Comparison of ENCODE assay signal across 12 cellular contexts in genomic region chr7:31408120-31408729, GRCh38.
DNase-seq lines count a peak whose midpoint lies in the region; ATAC-seq, FAIRE-seq and TF ChIP-seq lines count a peak whose summit lies in the region.
"Had no signal": no experiment of that assay in that cellular context is flagged by ENCODE, and none has a peak within 500 bp of the region (broad histone marks: within the 10 kb centered on the region; RNA-seq: fewer than 3 reads in every experiment).

No MANE protein-coding gene starts in this region.

- FAIRE-seq in astrocyte (lab: Jason Lieb, UNC) = no peak
- FAIRE-seq: GM18507 had no signal

- H3K36me3 Mint-ChIP-seq in astrocyte (ENCODE audit: low read depth, unreplicated experiment) = no peaks in the 10 kb centered on the region
- H3K36me3 Mint-ChIP-seq: activated naive CD8-positive, alpha-beta T cell had no signal

- peak; percentile 14 for DNase-seq in AG08396 (ENCODE audit: low spot score)
- peak; percentile 83 for DNase-seq in HPDE6-E6E7 (ENCODE audit: extremely low spot score)
- peak; percentile 83 for DNase-seq in astrocyte (ENCODE audit: low read depth)
- DNase-seq in kidney glomerular epithelial cell (lab: John Stamatoyannopoulos, UW) = peak; percentile 86
- DNase-seq in NCI-H1417 treated with DMSO at 0.1 percent for 48 hours (lab: John Stamatoyannopoulos, UW) = no peak
- no peak for DNase-seq in epidermal melanocyte (ENCODE audit: insufficient read length, low spot score)
- DNase-seq: activated CD4-positive, alpha-beta T cell treated with anti-CD3 and anti-CD28 coated beads for 4 hours; erythroblast had no signal

- H3K9me3 ChIP-seq in astrocyte (ENCODE audit: insufficient read depth, low read depth, low read length) = no peaks in the 10 kb centered on the region

- H3K9me3 Mint-ChIP-seq in astrocyte (ENCODE audit: unreplicated experiment) = no peaks in the 10 kb centered on the region

- H3K27ac ChIP-seq in astrocyte (ENCODE audit: low read depth, low read length) = no peak overlapping the region

- H3K4me2 ChIP-seq in astrocyte (ENCODE audit: low read length) = peak overlapping the region; percentile 4

- peaks cover 23% of the 10 kb centered on the region for H3K4me1 Mint-ChIP-seq in astrocyte (ENCODE audit: low read depth, unreplicated experiment)

- no peak for ATAC-seq in GM21390 (IDR thresholded peaks at IDR 0.05; ENCODE audit: unreplicated experiment)
- no peak for ATAC-seq in HG03025 (IDR thresholded peaks at IDR 0.05; ENCODE audit: low FRiP score, unreplicated experiment)

- no peaks in the 10 kb centered on the region for H3K27me3 Mint-ChIP-seq in astrocyte (ENCODE audit: low read depth, unreplicated experiment)

- no peaks in the 10 kb centered on the region for H4K20me1 ChIP-seq in astrocyte (ENCODE audit: insufficient read depth, low read length)

- no peak overlapping the region for H3K9ac ChIP-seq in astrocyte (ENCODE audit: low read length)

- no peak overlapping the region for H3K4me3 Mint-ChIP-seq in astrocyte (ENCODE audit: unreplicated experiment)
- H3K4me3 Mint-ChIP-seq: activated naive CD8-positive, alpha-beta T cell had no signal

- peak overlapping the region; percentile 71 for H3K27ac Mint-ChIP-seq in astrocyte (ENCODE audit: unreplicated experiment)
- H3K27ac Mint-ChIP-seq: activated naive CD8-positive, alpha-beta T cell had no signal

- no peak overlapping the region for H3K4me3 ChIP-seq in astrocyte (ENCODE audit: insufficient read depth, low read depth, low read length)

- no peaks in the 10 kb centered on the region for H3K27me3 ChIP-seq in astrocyte (ENCODE audit: insufficient read depth, low read length)

- TF ChIP-seq CTCF in astrocyte (IDR thresholded peaks at IDR 0.05; ENCODE audit: insufficient read depth, low read depth, low read length) = no peak

- H2AFZ ChIP-seq in astrocyte (ENCODE audit: low read depth, low read length) = no peak overlapping the region

- H3K79me2 ChIP-seq in astrocyte (ENCODE audit: insufficient read depth, low read length) = no peaks in the 10 kb centered on the region

- no peaks in the 10 kb centered on the region for H3K36me3 ChIP-seq in astrocyte (ENCODE audit: insufficient read depth, low read length)

- H3K4me1 ChIP-seq in astrocyte (ENCODE audit: insufficient read depth, low read length) = no peaks in the 10 kb centered on the region

Comparison
In these comparisons a context has a peak if more than half of its experiments do, and no peak if none do; other contexts are left out.
1. DNase-seq: peak in AG08396 (single experiment), HPDE6-E6E7 (single experiment), astrocyte (single experiment) and kidney glomerular epithelial cell (single experiment); none in NCI-H1417 treated with DMSO at 0.1 percent for 48 hours (single experiment) and epidermal melanocyte (single experiment).